ENCODE assay signal across 22 cellular contexts in genomic region chr18:76251691-76252090, GRCh38.
"Had no signal": no experiment of that assay in that cellular context is flagged by ENCODE, and none has a peak within 500 bp of the region (broad histone marks: within the 10 kb centered on the region; RNA-seq: fewer than 3 reads in every experiment).

No MANE protein-coding gene starts in this region.

- H3K27me3 ChIP-seq: colonic mucosa, esophagus squamous epithelium, foreskin keratinocyte, gastrocnemius medialis, gastroesophageal sphincter had no signal

- H3K9me3 ChIP-seq: colonic mucosa, esophagus squamous epithelium, gastrocnemius medialis, gastroesophageal sphincter, heart left ventricle, heart right ventricle had no signal

- H3K27ac ChIP-seq: colonic mucosa, coronary artery, dorsolateral prefrontal cortex, epithelial cell of prostate, esophagus squamous epithelium, foreskin keratinocyte, gastrocnemius medialis, gastroesophageal sphincter, heart left ventricle, heart right ventricle had no signal

- DNase-seq: colonic mucosa; cortex of kidney; dermis blood vessel endothelial cell; dorsolateral prefrontal cortex; effector CD4-positive, alpha-beta T cell; effector CD8-positive, alpha-beta T cell; effector memory CD4-positive, alpha-beta T cell; effector memory CD8-positive, alpha-beta T cell; endodermal cell; erythroblast; esophagus squamous epithelium; foreskin fibroblast; foreskin keratinocyte; foreskin melanocyte; gastrocnemius medialis; glutamatergic neuron; head of caudate nucleus; heart left ventricle; heart right ventricle had no signal

- H3K4me3 ChIP-seq: colonic mucosa, coronary artery, dorsolateral prefrontal cortex, esophagus squamous epithelium, gastrocnemius medialis, gastroesophageal sphincter, heart left ventricle, heart right ventricle had no signal

- H3K4me1 ChIP-seq: colonic mucosa, esophagus squamous epithelium, foreskin keratinocyte, gastrocnemius medialis, heart right ventricle had no signal

- H3K36me3 ChIP-seq: colonic mucosa, esophagus squamous epithelium, gastrocnemius medialis, gastroesophageal sphincter, heart left ventricle, heart right ventricle had no signal
